In the genomic region with DNA sequence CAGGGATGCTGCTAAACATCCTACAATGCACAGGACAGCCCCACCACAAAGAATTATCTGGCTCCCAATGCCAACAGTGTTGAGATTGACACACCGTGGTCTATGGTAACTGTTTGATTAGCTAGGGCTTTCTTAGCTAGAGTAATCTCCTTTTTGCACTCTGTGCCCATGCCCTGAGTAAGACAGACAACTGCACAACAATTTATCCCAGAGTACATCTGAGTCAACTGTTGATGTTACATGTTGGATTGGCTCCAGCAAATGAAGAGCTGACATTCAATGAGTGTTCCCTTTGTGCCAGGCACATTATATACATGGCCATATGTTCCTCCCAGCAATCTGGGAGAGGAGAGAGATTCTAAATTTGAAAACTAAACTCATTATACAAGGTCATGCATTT, we compare ENCODE assay signal across 15 cellular contexts. TPM values are rescaled to one million over a fixed set of nuclear protein-coding genes. Genes with fewer than 3 reads are reported as not detected.
DNase-seq lines count a peak whose midpoint lies in the region; ATAC-seq and TF ChIP-seq lines count a peak whose summit lies in the region.
"Had no signal": no experiment of that assay in that cellular context is flagged by ENCODE, and none has a peak within 500 bp of the region (broad histone marks: within the 10 kb centered on the region; RNA-seq: fewer than 3 reads in every experiment).

No MANE protein-coding gene starts in this region.

- DNase-seq in EH (ENCODE audit: low read depth) (peak; percentile 61), LHCN-M2 (ENCODE audit: low read depth) (peak; percentile 77), adipocyte (ENCODE audit: low read depth) (peak; percentile 36), kidney tubule cell (ENCODE audit: low spot score) (peak; percentile 20), Peyer's patch (no peak)
- DNase-seq: activated CD4-positive, alpha-beta T cell treated with anti-CD3 and anti-CD28 coated beads for 48 hours; activated gamma-delta T cell; left colon; NCI-H1436 treated with DMSO at 0.1 percent for 48 hours; tibial artery had no signal

- H3K9me3 ChIP-seq in adipocyte (ENCODE audit: control insufficient read depth, low read length) (no peaks in the 10 kb centered on the region), Peyer's patch (no peaks in the 10 kb centered on the region)
- H3K9me3 ChIP-seq: tibial artery had no signal

- no peaks in the 10 kb centered on the region for H3K36me3 ChIP-seq in adipocyte (ENCODE audit: control insufficient read depth, insufficient read depth, low read length, severe bottlenecking)
- no peaks in the 10 kb centered on the region for H3K36me3 ChIP-seq in Peyer's patch
- H3K36me3 ChIP-seq: tibial artery had no signal

- H3K27ac ChIP-seq in Peyer's patch, result peak overlapping the region in 1 of 4 donors; percentile 45
- H3K27ac ChIP-seq: tibial artery had no signal

- no peak for TF ChIP-seq CTCF in Peyer's patch (IDR thresholded peaks at IDR 0.05)

- H3K27me3 ChIP-seq in adipocyte (replicated peaks; ENCODE audit: control insufficient read depth, insufficient read depth, low read length) (no peaks in the 10 kb centered on the region), Peyer's patch (no peaks in the 10 kb centered on the region)
- H3K27me3 ChIP-seq: tibial artery had no signal

- H3K4me1 ChIP-seq in adipocyte (ENCODE audit: control insufficient read depth, insufficient read depth, low read length), result peaks cover 8% of the 10 kb centered on the region
- no peaks in the 10 kb centered on the region for H3K4me1 ChIP-seq in Peyer's patch
- H3K4me1 ChIP-seq: tibial artery had no signal

- TF ChIP-seq POLR2A in Peyer's patch (IDR thresholded peaks at IDR 0.05), result no peak

- ATAC-seq in HG02852 (IDR thresholded peaks at IDR 0.05; ENCODE audit: unreplicated experiment) (no peak), HG03108 (IDR thresholded peaks at IDR 0.05; ENCODE audit: unreplicated experiment) (no peak)
- ATAC-seq: HCT116, HepG2, left colon had no signal

- no peak overlapping the region for H3K4me3 ChIP-seq in adipocyte (ENCODE audit: low read length)
- no peak overlapping the region for H3K4me3 ChIP-seq in Peyer's patch
- H3K4me3 ChIP-seq: tibial artery had no signal

- no peak overlapping the region for H3K9ac ChIP-seq in adipocyte (ENCODE audit: low read length)

RNA-seq across cellular contexts. Expression of gene FAM9C, which starts 3.8 kb away (rescaled TPM):
- total RNA-seq in LHCN-M2 (2014; rRNA removed), result not detected in 2 replicates
- not detected for polyA plus RNA-seq in LHCN-M2 (2012)
- 1 to 10 TPM in 1 of 4 donors, under 1 TPM in 1, not detected in 2; 0.57 to 1.6 TPM for total RNA-seq in Peyer's patch
- total RNA-seq: chondrocyte, HepG2 had no signal
- polyA plus RNA-seq: HepG2 had no signal

Comparison
In these comparisons a context has a peak if more than half of its experiments do, and no peak if none do; other contexts are left out.
1. DNase-seq: peak in EH (single experiment), LHCN-M2 (single experiment), adipocyte (single experiment) and kidney tubule cell (single experiment); none in Peyer's patch (0 of 3).